Comparison of ENCODE assay signal across 8 cellular contexts in the genomic region with DNA sequence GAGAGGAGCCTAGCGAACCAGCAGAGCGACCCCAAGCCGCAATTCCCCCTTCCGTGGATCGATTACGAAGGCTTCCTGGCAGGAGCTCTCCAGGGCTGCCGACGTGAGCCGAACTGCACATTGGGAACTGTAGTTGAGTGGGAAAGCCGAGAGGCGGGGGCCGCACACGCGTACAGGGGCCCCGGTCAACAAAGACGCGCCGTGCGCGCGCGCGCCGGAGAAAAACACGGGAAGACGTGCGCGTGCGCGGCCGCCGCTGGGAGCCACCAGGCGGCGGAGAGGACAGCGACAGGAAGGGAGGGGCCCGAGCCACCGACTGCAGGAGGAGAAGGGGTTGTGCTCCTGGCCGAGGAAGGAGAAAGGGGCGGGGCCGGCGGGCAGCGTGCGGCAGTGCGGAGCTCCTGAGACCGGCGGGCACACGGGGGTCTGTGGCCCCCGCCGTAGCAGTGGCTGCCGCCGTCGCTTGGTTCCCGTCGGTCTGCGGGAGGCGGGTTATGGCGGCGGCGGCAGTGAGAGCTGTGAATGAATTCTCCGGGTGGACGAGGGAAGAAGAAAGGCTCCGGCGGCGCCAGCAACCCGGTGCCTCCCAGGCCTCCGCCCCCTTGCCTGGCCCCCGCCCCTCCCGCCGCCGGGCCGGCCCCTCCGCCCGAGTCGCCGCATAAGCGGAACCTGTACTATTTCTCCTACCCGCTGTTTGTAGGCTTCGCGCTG. TPM values are rescaled to one million over a fixed set of nuclear protein-coding genes. Genes with fewer than 3 reads are reported as not detected.
DNase-seq lines count a peak whose midpoint lies in the region; ATAC-seq and TF ChIP-seq lines count a peak whose summit lies in the region.

A gene with protein sequence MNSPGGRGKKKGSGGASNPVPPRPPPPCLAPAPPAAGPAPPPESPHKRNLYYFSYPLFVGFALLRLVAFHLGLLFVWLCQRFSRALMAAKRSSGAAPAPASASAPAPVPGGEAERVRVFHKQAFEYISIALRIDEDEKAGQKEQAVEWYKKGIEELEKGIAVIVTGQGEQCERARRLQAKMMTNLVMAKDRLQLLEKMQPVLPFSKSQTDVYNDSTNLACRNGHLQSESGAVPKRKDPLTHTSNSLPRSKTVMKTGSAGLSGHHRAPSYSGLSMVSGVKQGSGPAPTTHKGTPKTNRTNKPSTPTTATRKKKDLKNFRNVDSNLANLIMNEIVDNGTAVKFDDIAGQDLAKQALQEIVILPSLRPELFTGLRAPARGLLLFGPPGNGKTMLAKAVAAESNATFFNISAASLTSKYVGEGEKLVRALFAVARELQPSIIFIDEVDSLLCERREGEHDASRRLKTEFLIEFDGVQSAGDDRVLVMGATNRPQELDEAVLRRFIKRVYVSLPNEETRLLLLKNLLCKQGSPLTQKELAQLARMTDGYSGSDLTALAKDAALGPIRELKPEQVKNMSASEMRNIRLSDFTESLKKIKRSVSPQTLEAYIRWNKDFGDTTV (plus strand): TSS at position 247 of the 711 bp plus-strand sequence. CDS start 276 bp downstream, at position 523.

- peak within 1 kb of the TSS; percentile 74 for H3K9ac ChIP-seq in SK-N-SH

- CTCF ChIA-PET in SK-N-SH (lab: Yijun Ruan, JAX): interaction anchor here (1.0 to 3.5 kb wide), 9 partner anchors 8 to 102 kb away, joined by 3 to 13 read pairs (median 4); a partner anchor contains a TSS

- H3K79me2 ChIP-seq in SK-N-SH (ENCODE audit: insufficient read depth): peaks cover 35% of the 10 kb centered on the region

- 0 out of 4 replicates have a peak, but pooled peaks of 1 of the 2 experiments have one; percentile 5 for TF ChIP-seq EP300 in SK-N-SH (IDR thresholded peaks at IDR 0.05; ENCODE audit: borderline replicate concordance in 1 of 2, low read depth in 1 of 2, low read length in 1 of 2)

- H4K20me1 ChIP-seq in SK-N-SH (ENCODE audit: insufficient read depth): no peaks in the 10 kb centered on the region

- TF ChIP-seq CTCF in GM10266 (IDR thresholded peaks at IDR 0.05; ENCODE audit: control insufficient read depth, insufficient read depth, low read depth, missing control alignments): peak; percentile 30
- TF ChIP-seq CTCF in SK-N-SH (IDR thresholded peaks at IDR 0.05): peak; percentile 45

- no peak; the same call in 1 of the 2 replicates for TF ChIP-seq RAD21 in SK-N-SH (IDR thresholded peaks at IDR 0.05; ENCODE audit: low read length)

- peak; percentile 98 for DNase-seq in GM10266 (ENCODE audit: extremely low spot score)
- DNase-seq in NCI-H1048 (lab: John Stamatoyannopoulos, UW): peak; percentile 92
- DNase-seq in SK-N-SH: peak; percentile 99
- DNase-seq in activated naive CD4-positive, alpha-beta T cell treated with anti-CD3 and anti-CD28 coated beads, Interleukin-2, amount 50 U/mL, for 16 hours: peak; percentile 98
- peak; percentile 98 for DNase-seq in germinal center (ENCODE audit: low spot score)
- DNase-seq in non-pigmented ciliary epithelial cell (ENCODE audit: low read depth): peak; percentile 84
- peak; percentile 99 for DNase-seq in superior temporal gyrus (ENCODE audit: extremely low spot score)

- peaks cover 9 to 10% of the 10 kb centered on the region in 2 experiments; a peak in 3 of 4 replicates for H3K4me1 ChIP-seq in SK-N-SH (ENCODE audit: control insufficient read depth in 1 of 2, insufficient read depth in 2 of 2, low read depth in 1 of 2, low read length in 1 of 2)

- H3K27me3 ChIP-seq in SK-N-SH (ENCODE audit: insufficient read depth): no peaks in the 10 kb centered on the region

- ATAC-seq in HG02588 (IDR thresholded peaks at IDR 0.05; ENCODE audit: unreplicated experiment): peak; percentile 96

- H3K4me3 ChIP-seq in SK-N-SH (ENCODE audit: low read depth in 2 of 2, low read length in 1 of 2): peak within 1 kb of the TSS; percentile 65 to 79

- H3K4me2 ChIP-seq in SK-N-SH: peak within 1 kb of the TSS; percentile 78

- peaks cover 7% of the 10 kb centered on the region for H3F3A ChIP-seq in SK-N-SH (replicated peaks; ENCODE audit: insufficient read depth)

- H3K27ac ChIP-seq in SK-N-SH (ENCODE audit: low read depth in 2 of 2, low read length in 1 of 2): peak within 1 kb of the TSS; percentile 85 to 88

- peaks cover 0 to 3% of the 10 kb centered on the region in 2 experiments for H3K36me3 ChIP-seq in SK-N-SH (replicated peaks in 1 of 2; ENCODE audit: control insufficient read depth in 1 of 2, insufficient read depth in 2 of 2, low read length in 1 of 2)

- POLR2A ChIA-PET in SK-N-SH (lab: Yijun Ruan, JAX): interaction anchor here (0.6 to 3.0 kb wide), 11 partner anchors 9 to 1200 kb away, joined by 3 to 58 read pairs (median 4); a partner anchor contains a TSS

- no peaks in the 10 kb centered on the region for H3K9me3 ChIP-seq in SK-N-SH

- WGBS in SK-N-SH (ENCODE audit: low lambda C conversion rate): 1% methylated on average over 47 of the region's 79 CpGs

- H3K9me2 ChIP-seq in SK-N-SH: no peaks in the 10 kb centered on the region

- H2AFZ ChIP-seq in SK-N-SH (ENCODE audit: low read depth): peak within 1 kb of the TSS; percentile 98

TF ChIP-seq in SK-N-SH, 30 proteins besides CTCF, POLR2A, EP300 and RAD21:
- TF ChIP-seq GABPA (IDR thresholded peaks at IDR 0.05; ENCODE audit: low read depth): peak; percentile 62
- TF ChIP-seq NRF1 (IDR thresholded peaks at IDR 0.05; ENCODE audit: low read depth, low read length): peak; percentile 95
- no peak for TF ChIP-seq RXRA (IDR thresholded peaks at IDR 0.05; ENCODE audit: borderline replicate concordance, low read depth)
- peak; percentile 88 for TF ChIP-seq MXI1 (IDR thresholded peaks at IDR 0.05; ENCODE audit: low read depth, low read length)
- TF ChIP-seq, protein P1, sequence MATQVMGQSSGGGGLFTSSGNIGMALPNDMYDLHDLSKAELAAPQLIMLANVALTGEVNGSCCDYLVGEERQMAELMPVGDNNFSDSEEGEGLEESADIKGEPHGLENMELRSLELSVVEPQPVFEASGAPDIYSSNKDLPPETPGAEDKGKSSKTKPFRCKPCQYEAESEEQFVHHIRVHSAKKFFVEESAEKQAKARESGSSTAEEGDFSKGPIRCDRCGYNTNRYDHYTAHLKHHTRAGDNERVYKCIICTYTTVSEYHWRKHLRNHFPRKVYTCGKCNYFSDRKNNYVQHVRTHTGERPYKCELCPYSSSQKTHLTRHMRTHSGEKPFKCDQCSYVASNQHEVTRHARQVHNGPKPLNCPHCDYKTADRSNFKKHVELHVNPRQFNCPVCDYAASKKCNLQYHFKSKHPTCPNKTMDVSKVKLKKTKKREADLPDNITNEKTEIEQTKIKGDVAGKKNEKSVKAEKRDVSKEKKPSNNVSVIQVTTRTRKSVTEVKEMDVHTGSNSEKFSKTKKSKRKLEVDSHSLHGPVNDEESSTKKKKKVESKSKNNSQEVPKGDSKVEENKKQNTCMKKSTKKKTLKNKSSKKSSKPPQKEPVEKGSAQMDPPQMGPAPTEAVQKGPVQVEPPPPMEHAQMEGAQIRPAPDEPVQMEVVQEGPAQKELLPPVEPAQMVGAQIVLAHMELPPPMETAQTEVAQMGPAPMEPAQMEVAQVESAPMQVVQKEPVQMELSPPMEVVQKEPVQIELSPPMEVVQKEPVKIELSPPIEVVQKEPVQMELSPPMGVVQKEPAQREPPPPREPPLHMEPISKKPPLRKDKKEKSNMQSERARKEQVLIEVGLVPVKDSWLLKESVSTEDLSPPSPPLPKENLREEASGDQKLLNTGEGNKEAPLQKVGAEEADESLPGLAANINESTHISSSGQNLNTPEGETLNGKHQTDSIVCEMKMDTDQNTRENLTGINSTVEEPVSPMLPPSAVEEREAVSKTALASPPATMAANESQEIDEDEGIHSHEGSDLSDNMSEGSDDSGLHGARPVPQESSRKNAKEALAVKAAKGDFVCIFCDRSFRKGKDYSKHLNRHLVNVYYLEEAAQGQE (IDR thresholded peaks at IDR 0.05; ENCODE audit: low read depth, low read length): peak; percentile 70
- TF ChIP-seq RCOR1 (IDR thresholded peaks at IDR 0.05; ENCODE audit: low read length): 0 out of 2 replicates have a peak, but pooled peaks have one; percentile 4
- TF ChIP-seq, protein P2, sequence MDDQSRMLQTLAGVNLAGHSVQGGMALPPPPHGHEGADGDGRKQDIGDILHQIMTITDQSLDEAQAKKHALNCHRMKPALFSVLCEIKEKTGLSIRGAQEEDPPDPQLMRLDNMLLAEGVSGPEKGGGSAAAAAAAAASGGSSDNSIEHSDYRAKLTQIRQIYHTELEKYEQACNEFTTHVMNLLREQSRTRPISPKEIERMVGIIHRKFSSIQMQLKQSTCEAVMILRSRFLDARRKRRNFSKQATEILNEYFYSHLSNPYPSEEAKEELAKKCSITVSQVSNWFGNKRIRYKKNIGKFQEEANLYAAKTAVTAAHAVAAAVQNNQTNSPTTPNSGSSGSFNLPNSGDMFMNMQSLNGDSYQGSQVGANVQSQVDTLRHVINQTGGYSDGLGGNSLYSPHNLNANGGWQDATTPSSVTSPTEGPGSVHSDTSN (IDR thresholded peaks at IDR 0.05): no peak
- TF ChIP-seq ELF1 (IDR thresholded peaks at IDR 0.05): peak; percentile 79
- peak; percentile 67; the same call in 1 of the 2 replicates for TF ChIP-seq RFX5 (IDR thresholded peaks at IDR 0.05; ENCODE audit: low read length)
- TF ChIP-seq TAF1 (IDR thresholded peaks at IDR 0.05; ENCODE audit: borderline replicate concordance, low read depth, low read length): peak; percentile 70
- TF ChIP-seq, protein P3, sequence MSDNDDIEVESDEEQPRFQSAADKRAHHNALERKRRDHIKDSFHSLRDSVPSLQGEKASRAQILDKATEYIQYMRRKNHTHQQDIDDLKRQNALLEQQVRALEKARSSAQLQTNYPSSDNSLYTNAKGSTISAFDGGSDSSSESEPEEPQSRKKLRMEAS (IDR thresholded peaks at IDR 0.05; ENCODE audit: low read depth): peak; percentile 83
- no peak for TF ChIP-seq TEAD4 (IDR thresholded peaks at IDR 0.05; ENCODE audit: borderline replicate concordance, insufficient read depth)
- peak; percentile 49; the same call in 1 of the 2 replicates for TF ChIP-seq NFIC (IDR thresholded peaks at IDR 0.05; ENCODE audit: borderline replicate concordance)
- peak; percentile 81 for TF ChIP-seq CHD2 (IDR thresholded peaks at IDR 0.05; ENCODE audit: low read length, partially characterized antibody)
- TF ChIP-seq POLR2AphosphoS5 (IDR thresholded peaks at IDR 0.05; ENCODE audit: low read depth, low read length): peak; percentile 96
- no peak for TF ChIP-seq YY1 (IDR thresholded peaks at IDR 0.05; ENCODE audit: low read depth)
- peak; percentile 74; the same call in 1 of the 2 replicates for TF ChIP-seq SIN3A (IDR thresholded peaks at IDR 0.05; ENCODE audit: borderline replicate concordance, low read depth, low read length)
TF ChIP-seq in SK-N-SH: peak in this region for 13.

RNA-seq across cellular contexts. Expression of the gene that starts here (rescaled TPM):
- 6.1 and 6.8 TPM in 2 replicates for polyA plus RNA-seq in SK-N-SH (2012; rRNA removed)
- 10.6 and 12.7 TPM in 2 replicates for polyA plus RNA-seq in SK-N-SH (2012; cell fraction: cytosol; rRNA removed)
- 3.1 and 4.9 TPM in 2 replicates for polyA plus RNA-seq in SK-N-SH (2012; cell fraction: nucleus; rRNA removed)

Comparison
In these comparisons a context has a peak if more than half of its experiments do, and no peak if none do; other contexts are left out.
1. Peak in every context shown above with its lines: DNase-seq, ATAC-seq, H3K4me3 ChIP-seq and H3K27ac ChIP-seq.